ENCODE assay signal across 20 cellular contexts in genomic region chr1:203478231-203478630, GRCh38. TPM values are rescaled to one million over a fixed set of nuclear protein-coding genes. Genes with fewer than 3 reads are reported as not detected.
DNase-seq lines count a peak whose midpoint lies in the region; ATAC-seq and TF ChIP-seq lines count a peak whose summit lies in the region.
"Had no signal": no experiment of that assay in that cellular context is flagged by ENCODE, and none has a peak within 500 bp of the region (broad histone marks: within the 10 kb centered on the region; RNA-seq: fewer than 3 reads in every experiment).

No MANE protein-coding gene starts in this region.

- TF ChIP-seq POLR2A in heart left ventricle (IDR thresholded peaks at IDR 0.05) (no peak), esophagus muscularis mucosa (IDR thresholded peaks at IDR 0.05; ENCODE audit: low read depth) (no peak), sigmoid colon (IDR thresholded peaks at IDR 0.05) (no peak)

- H3K27me3 ChIP-seq in heart left ventricle (no peaks in the 10 kb centered on the region), esophagus muscularis mucosa (no peaks in the 10 kb centered on the region), sigmoid colon (no peaks in the 10 kb centered on the region)
- H3K27me3 ChIP-seq: neural progenitor cell had no signal

- H3K36me3 ChIP-seq in heart left ventricle: peaks cover 0 to 1% (median 0%) of the 10 kb centered on the region in 9 donors
- H3K36me3 ChIP-seq in esophagus muscularis mucosa: peaks cover 0 to 5% (median 4%) of the 10 kb centered on the region in 4 donors
- H3K36me3 ChIP-seq in sigmoid colon: peaks cover 1 to 6% (median 4%) of the 10 kb centered on the region in 4 donors
- no peaks in the 10 kb centered on the region for H3K36me3 ChIP-seq in urinary bladder (ENCODE audit: insufficient read depth)
- H3K36me3 ChIP-seq: HAP-1, neural progenitor cell had no signal

- WGBS in heart left ventricle, 4 donors: 62 to 88% (median 84%) methylated on average over 3 of the region's 3 CpGs
- 17% methylated on average over 3 of the region's 3 CpGs for WGBS in esophagus muscularis mucosa
- 61 to 86% methylated on average over 3 of the region's 3 CpGs for WGBS in sigmoid colon, 2 donors
- 32% methylated on average over 3 of the region's 3 CpGs for WGBS in urinary bladder

- no peak for ATAC-seq in heart left ventricle
- no peak for ATAC-seq in left ventricle myocardium superior
- no peak for ATAC-seq in HG03135 (IDR thresholded peaks at IDR 0.05; ENCODE audit: unreplicated experiment)

- DNase-seq in heart left ventricle (no peak), left ventricle myocardium superior (no peak), esophagus muscularis mucosa (ENCODE audit: extremely low spot score) (no peak), sigmoid colon (no peak), foreskin fibroblast (no peak), HFFc6 (no peak)
- DNase-seq: activated CD4-positive, alpha-beta T cell treated with anti-CD3 and anti-CD28 coated beads for 4 hours; activated CD8-positive, alpha-beta memory T cell treated with anti-CD3 and anti-CD28 coated beads, Interleukin-2, amount 50 U/mL, for 4 hours; activated gamma-delta T cell treated with Interleukin-2 at 50 U/mL for 16 hours; amniotic stem cell; Kasumi-1; NCI-H1105; stimulated activated CD4-positive, alpha-beta T cell treated with anti-CD3 and anti-CD28 coated beads, Interleukin-2, amount 100 ng/mL, for 24 hours had no signal

- H3K4me1 Mint-ChIP-seq in HFFc6 (ENCODE audit: low read depth): peaks cover 58% of the 10 kb centered on the region

- H3K36me3 Mint-ChIP-seq in HFFc6 (ENCODE audit: low read depth): no peaks in the 10 kb centered on the region
- H3K36me3 Mint-ChIP-seq: neural progenitor cell had no signal

- no peak overlapping the region for H3K4me3 Mint-ChIP-seq in HFFc6
- H3K4me3 Mint-ChIP-seq: neural progenitor cell had no signal

- H3K27ac ChIP-seq in heart left ventricle (peak overlapping the region in 11 of 12 donors; percentile 5 to 89 (median 74)), esophagus muscularis mucosa (replicated peaks in 1 of 4) (peak overlapping the region; percentile 88 to 94 (median 92)), sigmoid colon (peak overlapping the region; percentile 87 to 96 (median 91)), urinary bladder (ENCODE audit: low read depth) (peak overlapping the region; percentile 54)

- no peak overlapping the region for H3K27ac Mint-ChIP-seq in HFFc6

- intact Hi-C loops in heart left ventricle (cut with DNase I) (loop anchor here in 1 of 10 donors (10.0 kb wide), 1 partner anchor 113 kb away; no protein-coding TSS in a partner anchor), left ventricle myocardium superior (cut with micrococcal nuclease) (no loop called here), esophagus muscularis mucosa (cut with DNase I) (no loop called here), sigmoid colon (cut with DNase I) (no loop called here)

- H3K9me3 ChIP-seq in heart left ventricle (no peaks in the 10 kb centered on the region), esophagus muscularis mucosa (no peaks in the 10 kb centered on the region), sigmoid colon (no peaks in the 10 kb centered on the region)
- H3K9me3 ChIP-seq: HAP-1 had no signal

- peaks cover 6% of the 10 kb centered on the region for H3K27me3 Mint-ChIP-seq in HFFc6 (ENCODE audit: insufficient read depth)

- TF ChIP-seq EP300 in esophagus muscularis mucosa (IDR thresholded peaks at IDR 0.05) (no peak), sigmoid colon (IDR thresholded peaks at IDR 0.05) (no peak)

- TF ChIP-seq CTCF in heart left ventricle (IDR thresholded peaks at IDR 0.05) (no peak), esophagus muscularis mucosa (IDR thresholded peaks at IDR 0.05) (peak in 1 of 3 experiments; percentile 2), sigmoid colon (IDR thresholded peaks at IDR 0.05) (no peak), foreskin fibroblast (IDR thresholded peaks at IDR 0.05; ENCODE audit: low read depth, low read length) (no peak), HFFc6 (IDR thresholded peaks at IDR 0.05) (no peak)

- H3K4me3 ChIP-seq in heart left ventricle: peak overlapping the region in 9 of 12 donors; percentile 36 to 72 (median 51)
- peak overlapping the region; percentile 51 to 69 (median 65) for H3K4me3 ChIP-seq in esophagus muscularis mucosa
- H3K4me3 ChIP-seq in sigmoid colon: peak overlapping the region; percentile 51 to 66 (median 64)
- H3K4me3 ChIP-seq in urinary bladder (ENCODE audit: low read depth, low read length): no peak overlapping the region
- no peak overlapping the region for H3K4me3 ChIP-seq in foreskin fibroblast (ENCODE audit: low read depth in 1 of 2, low read length in 2 of 2)
- H3K4me3 ChIP-seq: HAP-1, neural progenitor cell had no signal

- H3K9me3 Mint-ChIP-seq in HFFc6: no peaks in the 10 kb centered on the region
- H3K9me3 Mint-ChIP-seq: neural progenitor cell had no signal

- H3K4me1 ChIP-seq in heart left ventricle (peaks cover 0 to 35% (median 15%) of the 10 kb centered on the region in 12 donors), esophagus muscularis mucosa (peaks cover 24 to 83% (median 79%) of the 10 kb centered on the region in 4 donors), sigmoid colon (peaks cover 0 to 72% (median 57%) of the 10 kb centered on the region in 4 donors), urinary bladder (ENCODE audit: insufficient read depth) (no peaks in the 10 kb centered on the region)
- H3K4me1 ChIP-seq: HAP-1 had no signal

RNA-seq across cellular contexts. Expression of gene PRELP, which starts 2.6 kb away (rescaled TPM):
- total RNA-seq in heart left ventricle (10 to 100 TPM in 6 of 9 donors, 1 to 10 TPM in 3; 3.6 to 61.9 (median 13.6) TPM), left ventricle myocardium superior (22.5 TPM), esophagus muscularis mucosa (100 to 1,000 TPM; 100 to 186 (median 165) TPM), sigmoid colon (100 to 1,000 TPM in 1 of 4 donors, 10 to 100 TPM in 3; 45.7 to 133 (median 77.9) TPM), urinary bladder (6.3 TPM)
- polyA plus RNA-seq in heart left ventricle (10 to 100 TPM in 1 of 2 donors, 1 to 10 TPM in 1; 7.8 to 14.6 TPM), sigmoid colon (10 to 100 TPM in 1 of 3 donors, 1 to 10 TPM in 1, under 1 TPM in 1; 0.92 to 15.1 (median 7.2) TPM), urinary bladder (232 TPM)
- total RNA-seq in HFFc6 (2021; fragmentation: NEBNext Ultra II Directional; extraction: Animal tissue kit (Norgen Biotek cat#: 25700)): under 1 TPM; 0.59 to 0.81 (median 0.70) TPM
- total RNA-seq: A172 had no signal

RNA-seq across cellular contexts. Expression of gene OPTC, which starts 15.7 kb away (rescaled TPM):
- total RNA-seq in heart left ventricle (not detected), left ventricle myocardium superior (not detected), esophagus muscularis mucosa (not detected), sigmoid colon (not detected), urinary bladder (not detected)
- polyA plus RNA-seq in heart left ventricle (not detected), sigmoid colon (not detected), urinary bladder (0.05 TPM)
- total RNA-seq in HFFc6 (2021; fragmentation: NEBNext Ultra II Directional; extraction: Animal tissue kit (Norgen Biotek cat#: 25700)): not detected
- total RNA-seq: A172, sciatic nerve, subcutaneous adipose tissue had no signal

Comparison
In these comparisons a context has a peak if more than half of its experiments do, and no peak if none do; other contexts are left out.
1. H3K4me3 ChIP-seq: peak in heart left ventricle (9 of 12), esophagus muscularis mucosa (4 of 4) and sigmoid colon (4 of 4); none in urinary bladder (single experiment) and foreskin fibroblast (0 of 2).
2. Peak in every context shown above with its lines, with median percentiles within 50 percentile points of each other: H3K27ac ChIP-seq.